ENCODE assay signal across 23 cellular contexts in genomic region chr10:24488631-24489030, GRCh38.
DNase-seq lines count a peak whose midpoint lies in the region; ATAC-seq, FAIRE-seq and TF ChIP-seq lines count a peak whose summit lies in the region.
"Had no signal": no experiment of that assay in that cellular context is flagged by ENCODE, and none has a peak within 500 bp of the region (broad histone marks: within the 10 kb centered on the region; RNA-seq: fewer than 3 reads in every experiment).

No MANE protein-coding gene starts in this region.

- POLR2A ChIA-PET in RWPE1 (lab: Yijun Ruan, JAX; ENCODE audit: low non-redundant PET), result no interaction called here

- peaks cover 35% of the 10 kb centered on the region for H3K36me3 Mint-ChIP-seq in Calu3 (ENCODE audit: insufficient read depth, unreplicated experiment)
- H3K36me3 Mint-ChIP-seq in progenitor cell of endocrine pancreas (ENCODE audit: insufficient read depth), result peaks cover 39% of the 10 kb centered on the region
- no peaks in the 10 kb centered on the region for H3K36me3 Mint-ChIP-seq in natural killer cell
- H3K36me3 Mint-ChIP-seq: naive B cell had no signal

- H3K4me3 Mint-ChIP-seq in Calu3 (ENCODE audit: low read depth, unreplicated experiment) (peak overlapping the region; percentile 25), progenitor cell of endocrine pancreas (ENCODE audit: low read depth) (no peak overlapping the region), natural killer cell (no peak overlapping the region)
- H3K4me3 Mint-ChIP-seq: activated CD4-positive, alpha-beta memory T cell treated with anti-CD3 and anti-CD28 coated beads, Interleukin-2, amount 10 ng/mL, durations not matched to agents 7 days and 5 days; naive B cell had no signal

- H3K27ac Mint-ChIP-seq in Calu3 (ENCODE audit: unreplicated experiment), result peak overlapping the region; percentile 53
- peak overlapping the region; percentile 46 for H3K27ac Mint-ChIP-seq in progenitor cell of endocrine pancreas
- H3K27ac Mint-ChIP-seq in natural killer cell, result no peak overlapping the region
- H3K27ac Mint-ChIP-seq: activated CD4-positive, alpha-beta memory T cell treated with anti-CD3 and anti-CD28 coated beads, Interleukin-2, amount 10 ng/mL, durations not matched to agents 7 days and 5 days; naive B cell had no signal

- CTCF ChIA-PET in Calu3 (lab: Charles Lee) (no interaction called here), RWPE1 (lab: Yijun Ruan, JAX) (no interaction called here)

- TF ChIP-seq CTCF in Calu3 (IDR thresholded peaks at IDR 0.05; ENCODE audit: unreplicated experiment) (no peak), progenitor cell of endocrine pancreas (IDR thresholded peaks at IDR 0.05; ENCODE audit: unreplicated experiment) (no peak), RWPE1 (conservative IDR thresholded peaks at IDR 0.05; ENCODE audit: low read depth) (no peak), natural killer cell (IDR thresholded peaks at IDR 0.05) (no peak)

- peak; percentile 61 for FAIRE-seq in endometrium (lab: Jason Lieb, UNC)
- FAIRE-seq: H54 had no signal

- no peak overlapping the region for H3K27ac ChIP-seq in RWPE1

- no TSS peak for BruUV-seq in Calu3 (replicated peaks; lab: Mats Ljungman, UMichigan)

- H3K27me3 Mint-ChIP-seq in Calu3 (ENCODE audit: unreplicated experiment) (no peaks in the 10 kb centered on the region), progenitor cell of endocrine pancreas (no peaks in the 10 kb centered on the region), natural killer cell (ENCODE audit: low read depth in 2 of 2) (peaks cover 0 to 2% of the 10 kb centered on the region in 2 donors)

- intact Hi-C loops in Calu3 (cut with micrococcal nuclease; ENCODE audit: unreplicated experiment), result no loop called here
- intact Hi-C loops in natural killer cell (cut with micrococcal nuclease), result no loop called here

- H3K9me3 Mint-ChIP-seq in Calu3 (ENCODE audit: low read depth, unreplicated experiment) (peaks cover 2% of the 10 kb centered on the region), progenitor cell of endocrine pancreas (ENCODE audit: low read depth) (no peaks in the 10 kb centered on the region), natural killer cell (peaks cover 0 to 2% of the 10 kb centered on the region in 2 donors)
- H3K9me3 Mint-ChIP-seq: activated CD4-positive, alpha-beta memory T cell treated with anti-CD3 and anti-CD28 coated beads, Interleukin-2, amount 10 ng/mL, durations not matched to agents 7 days and 5 days had no signal

- H3K4me1 Mint-ChIP-seq in Calu3 (ENCODE audit: low read depth, unreplicated experiment) (peaks cover 50% of the 10 kb centered on the region), progenitor cell of endocrine pancreas (ENCODE audit: low read depth) (peaks cover 16% of the 10 kb centered on the region), natural killer cell (no peaks in the 10 kb centered on the region)
- H3K4me1 Mint-ChIP-seq: naive B cell had no signal

- DNase-seq in Calu3 (peak; percentile 40), left kidney (ENCODE audit: low read depth, low spot score) (peak; percentile 84), progenitor cell of endocrine pancreas (ENCODE audit: low spot score, unreplicated experiment) (no peak), RWPE1 (ENCODE audit: low spot score) (no peak), NCI-H1105 (lab: John Stamatoyannopoulos, UW) (no peak), natural killer cell (no peak)
- DNase-seq: activated CD4-positive, alpha-beta memory T cell treated with anti-CD3 and anti-CD28 coated beads, Interleukin-2, amount 10 ng/mL, durations not matched to agents 7 days and 5 days; activated CD4-positive, CD25-positive, alpha-beta regulatory T cell; activated naive CD4-positive, alpha-beta T cell; activated T-cell treated with anti-CD3 and anti-CD28 coated beads, Interleukin-2, amount 50 U/mL, for 1 hour; BE2C; caudate nucleus; naive B cell; NCI-H1105 treated with DMSO at 0.1 percent for 48 hours; NCI-H510A; RPMI8226; stimulated activated CD4-positive, alpha-beta T cell treated with anti-CD3 and anti-CD28 coated beads, Interleukin-2, amount 100 ng/mL, for 24 hours; stimulated activated naive CD8-positive, alpha-beta T cell treated with anti-CD3 and anti-CD28 coated beads, Interleukin-15, Interleukin-2, amounts not matched to agents 100 U/mL and 50 U/mL, for 24 hours; T-helper 9 cell; upper lobe of left lung had no signal

- ATAC-seq in natural killer cell, result no peak
- no peak for ATAC-seq in GM18517 (IDR thresholded peaks at IDR 0.05; ENCODE audit: unreplicated experiment)
- ATAC-seq: stimulated activated naive CD8-positive, alpha-beta T cell treated with anti-CD3 and anti-CD28 coated beads, Interleukin-15, Interleukin-2, amounts not matched to agents 100 U/mL and 50 U/mL, for 24 hours had no signal

Comparison
In these comparisons a context has a peak if more than half of its experiments do, and no peak if none do; other contexts are left out.
1. DNase-seq: peak in Calu3 (single experiment) and left kidney (single experiment); none in progenitor cell of endocrine pancreas (single experiment), RWPE1 (single experiment), NCI-H1105 (single experiment) and natural killer cell (single experiment).
2. H3K27ac Mint-ChIP-seq: peak in Calu3 (single experiment) and progenitor cell of endocrine pancreas (single experiment); none in natural killer cell (0 of 2).